In the genomic region with DNA sequence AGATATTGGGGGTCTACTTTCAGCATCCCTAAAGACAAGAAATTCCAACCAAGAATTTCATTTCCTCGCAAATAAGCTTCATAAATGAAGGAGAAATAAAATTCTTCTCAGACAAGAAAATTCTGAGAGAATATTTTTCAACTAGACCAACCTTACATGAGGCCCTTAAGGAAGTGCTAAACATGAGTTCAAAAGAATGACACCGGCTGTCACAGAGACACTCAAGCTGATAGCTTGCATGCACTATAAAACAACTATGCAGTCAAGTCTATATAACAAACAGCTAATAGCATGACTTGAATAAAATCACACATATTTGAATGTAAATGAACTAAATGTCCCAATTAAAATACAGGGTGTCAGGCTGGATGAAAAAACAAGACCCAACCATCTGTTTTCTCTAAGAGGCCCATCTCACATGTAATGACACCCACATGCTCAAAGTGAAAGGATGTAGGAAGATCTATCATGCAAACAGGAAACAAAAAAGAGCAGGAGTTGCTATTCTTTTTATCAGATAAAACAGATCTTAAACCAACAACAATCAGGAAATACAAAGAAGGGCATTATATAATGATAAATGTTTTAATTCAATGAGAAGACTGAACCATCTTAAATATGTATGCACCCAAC, we compare ENCODE assay signal across 17 cellular contexts. TPM values are rescaled to one million over a fixed set of nuclear protein-coding genes. Genes with fewer than 3 reads are reported as not detected.
"Had no signal": no experiment of that assay in that cellular context is flagged by ENCODE, and none has a peak within 500 bp of the region (broad histone marks: within the 10 kb centered on the region; RNA-seq: fewer than 3 reads in every experiment).

No MANE protein-coding gene starts in this region.

- H3K27me3 Mint-ChIP-seq: naive B cell; stimulated activated naive CD8-positive, alpha-beta T cell treated with anti-CD3 and anti-CD28 coated beads, Interleukin-15, Interleukin-2, amounts not matched to agents 100 ng/mL and 50 ng/mL, for 24 hours had no signal

- H3K9me3 ChIP-seq: mucosa of descending colon, ovary had no signal

- H3K27me3 ChIP-seq: ovary, tibial nerve had no signal

- H3K27ac Mint-ChIP-seq: stimulated activated naive CD8-positive, alpha-beta T cell treated with anti-CD3 and anti-CD28 coated beads, Interleukin-15, Interleukin-2, amounts not matched to agents 100 ng/mL and 50 ng/mL, for 24 hours; WTC11 had no signal

- DNase-seq: activated CD4-positive, alpha-beta T cell treated with anti-CD3 and anti-CD28 coated beads for 48 hours; activated naive CD4-positive, alpha-beta T cell; activated T-cell treated with anti-CD3 and anti-CD28 coated beads for 4 hours; foreskin fibroblast; left cardiac atrium; mesenchymal stem cell; mucosa of descending colon; naive B cell; ovary; psoas muscle; right cardiac atrium had no signal

- FAIRE-seq: urothelium cell line had no signal

- H3K36me3 ChIP-seq: ovary, tibial nerve had no signal

- ATAC-seq: left cardiac atrium, mucosa of descending colon, psoas muscle, right cardiac atrium, WTC11 had no signal

- H3K4me3 ChIP-seq: mucosa of descending colon, ovary, psoas muscle, tibial nerve had no signal

- H3K27ac ChIP-seq: ovary, psoas muscle, tibial nerve had no signal

- H3K4me1 ChIP-seq: psoas muscle, tibial nerve had no signal

- H3K4me1 Mint-ChIP-seq: naive B cell, WTC11 had no signal

- H3K4me3 Mint-ChIP-seq: naive B cell; stimulated activated naive CD8-positive, alpha-beta T cell treated with anti-CD3 and anti-CD28 coated beads, Interleukin-15, Interleukin-2, amounts not matched to agents 100 ng/mL and 50 ng/mL, for 24 hours; WTC11 had no signal

RNA-seq across cellular contexts. Expression of a gene that starts 27.2 kb away (rescaled TPM):
- total RNA-seq: glomerular endothelial cell, skeletal muscle tissue had no signal
